ENCODE assay signal across 1 cellular context in genomic region chr16:83926726-83927397, GRCh38.
TF ChIP-seq lines count a peak whose summit lies in the region.

No MANE protein-coding gene starts in this region.

TF ChIP-seq in HepG2, 621 proteins besides CTCF, POLR2A, EP300 and RAD21 (continued from another document and continues in another):
- TF ChIP-seq ZNF580 (CRISPR knock-in tag; IDR thresholded peaks at IDR 0.05; ENCODE audit: borderline replicate concordance, low read depth) (peak; percentile 49; the same call in 1 of the 2 replicates), EEA1 (CRISPR knock-in tag; IDR thresholded peaks at IDR 0.05; ENCODE audit: borderline replicate concordance) (peak; percentile 10; the same call in 1 of the 2 replicates), ZNF138 (CRISPR knock-in tag; IDR thresholded peaks at IDR 0.05; ENCODE audit: low read depth) (no peak), PHF8 (CRISPR knock-in tag; IDR thresholded peaks at IDR 0.05) (0 out of 2 replicates have a peak, but pooled peaks have one; percentile 27), YEATS2 (CRISPR knock-in tag; IDR thresholded peaks at IDR 0.05; ENCODE audit: borderline replicate concordance) (peak; percentile 42; the same call in 1 of the 2 replicates), RXRB (CRISPR knock-in tag; IDR thresholded peaks at IDR 0.05; ENCODE audit: borderline replicate concordance) (peak; percentile 77; the same call in 1 of the 2 replicates), STAG1 (CRISPR knock-in tag; IDR thresholded peaks at IDR 0.05) (peak; percentile 93), ATF2 (CRISPR knock-in tag; IDR thresholded peaks at IDR 0.05) (0 out of 2 replicates have a peak, but pooled peaks have one; percentile 50), RFX1 (IDR thresholded peaks at IDR 0.05) (no peak), ZNF205 (CRISPR knock-in tag; IDR thresholded peaks at IDR 0.05) (0 out of 2 replicates have a peak, but pooled peaks have one; percentile 33), MEIS2 (CRISPR knock-in tag; IDR thresholded peaks at IDR 0.05) (peak; percentile 28; the same call in 1 of the 2 replicates), ZSCAN9 (CRISPR knock-in tag; IDR thresholded peaks at IDR 0.05; ENCODE audit: borderline replicate concordance) (0 out of 2 replicates have a peak, but pooled peaks have one; percentile 44), PHF21A (CRISPR knock-in tag; IDR thresholded peaks at IDR 0.05) (peak; percentile 52; the same call in 1 of the 2 replicates), IKZF5 (CRISPR knock-in tag; IDR thresholded peaks at IDR 0.05) (peak; percentile 51; the same call in 1 of the 2 replicates), ZNF44 (CRISPR knock-in tag; IDR thresholded peaks at IDR 0.05) (no peak), NPAS2 (CRISPR knock-in tag; IDR thresholded peaks at IDR 0.05; ENCODE audit: borderline replicate concordance) (no peak), ZBTB42 (CRISPR knock-in tag; IDR thresholded peaks at IDR 0.05) (no peak), NR0B2 (CRISPR knock-in tag; IDR thresholded peaks at IDR 0.05) (no peak), PTBP1 (IDR thresholded peaks at IDR 0.05; ENCODE audit: low read depth, low read length, poor library complexity, severe bottlenecking) (peak; percentile 42), HDAC2 (CRISPR knock-in tag; IDR thresholded peaks at IDR 0.05) (peak; percentile 58; the same call in 1 of the 2 replicates), SP4 (CRISPR knock-in tag; IDR thresholded peaks at IDR 0.05) (0 out of 2 replicates have a peak, but pooled peaks have one; percentile 22), MAZ (IDR thresholded peaks at IDR 0.05; ENCODE audit: borderline replicate concordance, low read depth, low read length) (peak; percentile 62; the same call in 1 of the 2 replicates), MAZ (CRISPR knock-in tag; IDR thresholded peaks at IDR 0.05; ENCODE audit: low read depth) (no peak), NCOA5 (CRISPR knock-in tag; IDR thresholded peaks at IDR 0.05) (no peak), BRD4 (CRISPR knock-in tag; IDR thresholded peaks at IDR 0.05) (no peak), ESRRA (CRISPR knock-in tag; IDR thresholded peaks at IDR 0.05; ENCODE audit: low read depth) (no peak), SIN3A (IDR thresholded peaks at IDR 0.05; ENCODE audit: borderline replicate concordance, low read depth, low read length) (no peak), TFDP1 (CRISPR knock-in tag; IDR thresholded peaks at IDR 0.05; ENCODE audit: borderline replicate concordance) (peak; percentile 25; the same call in 1 of the 2 replicates), ZNF329 (CRISPR knock-in tag; IDR thresholded peaks at IDR 0.05; ENCODE audit: low read depth) (0 out of 2 replicates have a peak, but pooled peaks have one; percentile 39), ATF6 (CRISPR knock-in tag; conservative IDR thresholded peaks at IDR 0.05) (no peak), ZNF121 (CRISPR knock-in tag; IDR thresholded peaks at IDR 0.05) (no peak), ZMAT3 (CRISPR knock-in tag; conservative IDR thresholded peaks at IDR 0.05) (peak; percentile 42; the same call in 1 of the 2 replicates), ZNF331 (CRISPR knock-in tag; IDR thresholded peaks at IDR 0.05) (peak; percentile 53), EED (CRISPR knock-in tag; IDR thresholded peaks at IDR 0.05) (0 out of 2 replicates have a peak, but pooled peaks have one; percentile 57), CSRNP2 (CRISPR knock-in tag; conservative IDR thresholded peaks at IDR 0.05; ENCODE audit: low read depth) (no peak), ZBTB38 (CRISPR knock-in tag; IDR thresholded peaks at IDR 0.05) (peak; percentile 51), SOX6 (IDR thresholded peaks at IDR 0.05) (no peak), SOX6 (CRISPR knock-in tag; IDR thresholded peaks at IDR 0.05) (peak; percentile 30; the same call in 1 of the 2 replicates), RCOR2 (CRISPR knock-in tag; IDR thresholded peaks at IDR 0.05) (peak; percentile 53; the same call in 1 of the 2 replicates), FOXP4 (CRISPR knock-in tag; IDR thresholded peaks at IDR 0.05) (0 out of 2 replicates have a peak, but pooled peaks have one; percentile 16), ZNF609 (CRISPR knock-in tag; IDR thresholded peaks at IDR 0.05; ENCODE audit: borderline replicate concordance) (peak; percentile 20; the same call in 1 of the 2 replicates), ZBTB25 (CRISPR knock-in tag; IDR thresholded peaks at IDR 0.05) (no peak), ZFP41 (CRISPR knock-in tag; IDR thresholded peaks at IDR 0.05; ENCODE audit: borderline replicate concordance) (no peak)
